Comparison of ENCODE assay signal across 13 cellular contexts in the genomic region with DNA sequence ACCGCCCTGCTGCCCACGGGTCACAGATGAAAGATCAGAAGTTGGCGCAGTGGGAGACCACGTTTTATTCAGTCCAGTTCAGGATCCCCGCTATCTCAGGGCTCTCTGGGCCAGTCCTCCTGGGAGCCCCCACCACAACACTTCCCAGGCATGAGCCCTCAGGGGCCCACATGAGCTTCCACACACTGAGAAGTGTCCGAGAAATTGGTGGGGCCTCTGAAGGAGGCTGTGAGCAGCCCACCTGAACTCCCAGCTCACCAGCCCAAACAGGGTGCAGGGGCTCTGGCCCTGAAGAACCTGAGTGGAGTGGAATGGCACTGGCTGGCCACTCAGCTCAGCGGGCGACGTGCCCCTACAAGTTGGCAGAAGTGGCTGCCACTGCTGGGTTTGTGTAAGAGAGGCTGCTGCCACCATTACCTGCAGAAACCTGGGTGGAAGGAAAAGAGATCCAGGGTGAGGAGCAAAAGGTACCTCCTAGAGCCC. TPM values are rescaled to one million over a fixed set of nuclear protein-coding genes. Genes with fewer than 3 reads are reported as not detected.
A peak's percentile ranks its signal among the peaks of the same experiment; 100 is the strongest.
DNase-seq lines count a peak whose midpoint lies in the region; ATAC-seq and TF ChIP-seq lines count a peak whose summit lies in the region.
"Had no signal": no experiment of that assay in that cellular context is flagged by ENCODE, and none has a peak within 500 bp of the region (broad histone marks: within the 10 kb centered on the region; RNA-seq: fewer than 3 reads in every experiment).

No MANE protein-coding gene starts in this region.

- intact Hi-C loops in left ventricle myocardium superior (cut with micrococcal nuclease): no loop called here

- H3K9ac ChIP-seq in OCI-LY3 (ENCODE audit: low read length): peak overlapping the region; percentile 56
- H3K9ac ChIP-seq in skeletal muscle tissue (ENCODE audit: low read depth in 1 of 3, low read length in 3 of 3): peak overlapping the region in 2 of 3 donors; percentile 46 to 68
- H3K9ac ChIP-seq: parathyroid adenoma had no signal

- H3K27ac ChIP-seq in OCI-LY3 (ENCODE audit: low read length): peak overlapping the region; percentile 46
- peak overlapping the region; percentile 74 for H3K27ac ChIP-seq in skeletal muscle tissue (ENCODE audit: low read depth, low read length)
- H3K27ac ChIP-seq: parathyroid adenoma had no signal

- H3K4me2 ChIP-seq in OCI-LY3 (ENCODE audit: low read length): peak overlapping the region; percentile 79

- ATAC-seq in GM21360 (IDR thresholded peaks at IDR 0.05; ENCODE audit: unreplicated experiment) (peak; percentile 12), left ventricle myocardium superior (no peak)
- ATAC-seq: stimulated activated naive CD8-positive, alpha-beta T cell treated with anti-CD3 and anti-CD28 coated beads, Interleukin-15, Interleukin-2, amounts not matched to agents 100 U/mL and 50 U/mL, for 24 hours had no signal

- no peak for TF ChIP-seq CTCF in OCI-LY3 (IDR thresholded peaks at IDR 0.05; ENCODE audit: low read depth, low read length)

- H3K4me1 ChIP-seq in OCI-LY3 (ENCODE audit: low read length) (peaks cover 20% of the 10 kb centered on the region), skeletal muscle tissue (ENCODE audit: control insufficient read depth in 3 of 3, insufficient read depth in 3 of 3, low read length in 3 of 3) (peaks cover 17 to 27% (median 17%) of the 10 kb centered on the region in 3 donors)
- H3K4me1 ChIP-seq: parathyroid adenoma had no signal

- DNase-seq in left ventricle myocardium superior (peak; percentile 19), NCI-H1417 treated with DMSO at 0.1 percent for 48 hours (lab: John Stamatoyannopoulos, UW) (no peak), AG20443 (ENCODE audit: low spot score) (no peak), H4 (ENCODE audit: low spot score) (no peak), NCI-H1105 (lab: John Stamatoyannopoulos, UW) (no peak)
- DNase-seq: activated T-cell treated with anti-CD3 and anti-CD28 coated beads, Interleukin-2, amount 50 U/mL, for 24 hours; NCI-H446 treated with DMSO at 0.1 percent for 48 hours; stimulated activated CD4-positive, alpha-beta T cell treated with anti-CD3 and anti-CD28 coated beads, Interleukin-2, amount 100 ng/mL, for 48 hours; stimulated activated naive CD8-positive, alpha-beta T cell treated with anti-CD3 and anti-CD28 coated beads, Interleukin-15, Interleukin-2, amounts not matched to agents 100 U/mL and 50 U/mL, for 24 hours had no signal

- no peaks in the 10 kb centered on the region for H3K27me3 ChIP-seq in OCI-LY3 (ENCODE audit: low read depth, low read length)
- H3K27me3 ChIP-seq in skeletal muscle tissue (ENCODE audit: control insufficient read depth in 3 of 3, insufficient read depth in 3 of 3, low read length in 3 of 3): no peaks in the 10 kb centered on the region

- H3K36me3 ChIP-seq in OCI-LY3 (replicated peaks; ENCODE audit: low read depth, low read length): peaks cover 2% of the 10 kb centered on the region
- no peaks in the 10 kb centered on the region for H3K36me3 ChIP-seq in skeletal muscle tissue (ENCODE audit: control insufficient read depth in 3 of 3, insufficient read depth in 3 of 3, low read length in 3 of 3)

- no peaks in the 10 kb centered on the region for H3K9me3 ChIP-seq in OCI-LY3 (ENCODE audit: insufficient read depth, low read length)
- H3K9me3 ChIP-seq in skeletal muscle tissue (ENCODE audit: control insufficient read depth in 3 of 3, low read length in 3 of 3): no peaks in the 10 kb centered on the region

- no peaks in the 10 kb centered on the region for H4K20me1 ChIP-seq in OCI-LY3 (ENCODE audit: insufficient read depth, low read length)

- H3K4me3 ChIP-seq in OCI-LY3 (ENCODE audit: low read length): peak overlapping the region; percentile 48
- H3K4me3 ChIP-seq in skeletal muscle tissue (ENCODE audit: low read length in 3 of 3): no peak overlapping the region

- H3K79me2 ChIP-seq in OCI-LY3 (ENCODE audit: low read length): no peaks in the 10 kb centered on the region
- H3K79me2 ChIP-seq: parathyroid adenoma had no signal

- peak overlapping the region; percentile 80 for H2AFZ ChIP-seq in OCI-LY3 (ENCODE audit: low read depth, low read length)
- H2AFZ ChIP-seq: parathyroid adenoma had no signal

RNA-seq across cellular contexts. Expression of a gene that starts 12.2 kb away (rescaled TPM):
- total RNA-seq in left ventricle myocardium superior: 0.22 TPM
- under 0.01 TPM for total RNA-seq in skeletal muscle tissue
- total RNA-seq in H4 (2014; rRNA removed; shearing (Covaris generic)): 0.37 and 1.1 TPM in 2 replicates

RNA-seq across cellular contexts. Expression of a gene that starts 12.7 kb away (rescaled TPM):
- total RNA-seq in left ventricle myocardium superior (134 TPM), skeletal muscle tissue (104 TPM)
- total RNA-seq in H4 (2014; rRNA removed; shearing (Covaris generic)): 128 and 140 TPM in 2 replicates

RNA-seq across cellular contexts. Expression of a gene that starts 21.9 kb away (rescaled TPM):
- 6.3 TPM for total RNA-seq in left ventricle myocardium superior
- 40.2 TPM for total RNA-seq in skeletal muscle tissue
- 2.8 and 3.9 TPM in 2 replicates for total RNA-seq in H4 (2014; rRNA removed; shearing (Covaris generic))

RNA-seq across cellular contexts. Expression of a gene that starts 22.7 kb away (rescaled TPM):
- 14.1 TPM for total RNA-seq in left ventricle myocardium superior
- 16.2 TPM for total RNA-seq in skeletal muscle tissue
- 79.5 and 82.1 TPM in 2 replicates for total RNA-seq in H4 (2014; rRNA removed; shearing (Covaris generic))

RNA-seq across cellular contexts. Expression of a gene that starts 45.5 kb away (rescaled TPM):
- total RNA-seq in left ventricle myocardium superior (52.4 TPM), skeletal muscle tissue (13.6 TPM)
- total RNA-seq in H4 (2014; rRNA removed; shearing (Covaris generic)): 53.2 and 72.4 TPM in 2 replicates
